8 cellular contexts compared by ENCODE assay signal in the genomic region with DNA sequence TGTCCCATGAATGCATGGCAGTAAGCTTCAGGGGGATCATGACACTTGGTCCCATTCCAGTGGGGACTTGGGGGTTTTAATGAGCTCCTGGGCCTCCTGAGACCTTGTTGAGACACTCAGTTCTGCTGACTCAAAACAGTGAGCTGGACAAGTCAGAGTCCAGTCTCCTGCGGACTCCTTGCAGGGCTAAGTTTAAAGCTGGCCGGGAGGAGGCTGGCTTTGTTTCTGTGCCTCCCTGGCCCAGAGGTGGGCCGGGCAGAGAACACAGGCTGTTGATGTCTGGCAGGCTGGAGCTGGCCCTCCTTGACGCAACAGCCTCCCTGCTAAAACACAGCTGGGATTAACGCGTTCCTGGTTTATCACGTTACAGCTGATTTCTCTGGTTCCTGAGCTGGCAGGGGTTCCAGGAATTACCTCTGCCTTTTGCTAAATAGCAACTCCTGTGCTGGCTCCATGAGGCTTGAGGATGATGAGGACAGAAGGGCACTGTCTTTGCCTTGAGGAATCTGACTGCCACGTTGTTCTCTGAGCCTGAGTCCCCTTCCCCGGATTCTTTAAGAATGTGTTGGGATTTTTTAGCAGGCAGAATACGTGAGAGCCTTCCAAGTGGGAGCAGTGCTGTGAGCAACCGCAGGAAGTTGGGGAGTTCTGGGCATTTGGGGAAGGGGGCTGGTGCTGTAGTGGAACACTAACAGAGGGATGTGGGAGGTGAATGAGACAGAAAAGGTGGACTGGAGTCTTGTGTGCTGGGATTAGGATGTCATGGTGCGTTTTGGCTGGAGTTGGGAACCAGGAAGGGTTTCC. TPM values are rescaled to one million over a fixed set of nuclear protein-coding genes. Genes with fewer than 3 reads are reported as not detected.
DNase-seq lines count a peak whose midpoint lies in the region; ATAC-seq lines count a peak whose summit lies in the region.

No MANE protein-coding gene starts in this region.

- H3K4me3 ChIP-seq in ACC112 (ENCODE audit: low read depth, low read length) (peak overlapping the region; percentile 94; the same call in 1 of the 2 replicates), mesodermal cell (ENCODE audit: extremely low read depth, insufficient read depth, low read length, poor library complexity, severe bottlenecking) (peak overlapping the region; percentile 75)

- H3K27me3 ChIP-seq in ACC112 (ENCODE audit: insufficient read depth, low read length): no peaks in the 10 kb centered on the region

- peaks cover 12% of the 10 kb centered on the region for H3K79me2 ChIP-seq in ACC112 (ENCODE audit: control insufficient read depth, insufficient read depth, low read length, unreplicated experiment)

- DNase-seq in caudate nucleus (lab: John Stamatoyannopoulos, UW) (peak in 26 of 61 donors; percentile 6 to 54 (median 25)), EL (no peak)
- no peak for DNase-seq in stimulated activated CD4-positive, alpha-beta T cell treated with anti-CD3 and anti-CD28 coated beads, Interleukin-4, amount 100 ng/mL, for 1 hour

- H3K4me1 Mint-ChIP-seq in IgD-negative memory B cell: peaks cover 2 to 6% (median 6%) of the 10 kb centered on the region in 3 donors

- ATAC-seq in HG03108 (IDR thresholded peaks at IDR 0.05; ENCODE audit: unreplicated experiment): no peak
- no peak for ATAC-seq in GM19452 (IDR thresholded peaks at IDR 0.05; ENCODE audit: unreplicated experiment)

- 32 to 33% methylated on average over 8 to 12 of the region's 12 CpGs for WGBS in mesodermal cell (ENCODE audit: insufficient coverage in 2 of 2), 2 experiments

- H3K4me1 ChIP-seq in ACC112 (ENCODE audit: control insufficient read depth, insufficient read depth, low read length, unreplicated experiment) (peaks cover 6% of the 10 kb centered on the region), mesodermal cell (ENCODE audit: control insufficient read depth, insufficient read depth, low read length, poor library complexity, severe bottlenecking) (peaks cover 27% of the 10 kb centered on the region)

- H3K27ac ChIP-seq in ACC112 (ENCODE audit: low read depth, low read length) (no peak overlapping the region), caudate nucleus (ENCODE audit: low read depth, low read length) (peak overlapping the region; percentile 75), mesodermal cell (ENCODE audit: low read depth, low read length, severe bottlenecking) (peak overlapping the region; percentile 80)

- peak overlapping the region in 1 of 3 donors; percentile 8 for H3K27ac Mint-ChIP-seq in IgD-negative memory B cell

- no peak overlapping the region for H2AFZ ChIP-seq in ACC112 (ENCODE audit: low read length, unreplicated experiment)

- H3K36me3 ChIP-seq in ACC112 (ENCODE audit: insufficient read depth, low read length) (no peaks in the 10 kb centered on the region), mesodermal cell (ENCODE audit: control insufficient read depth, insufficient read depth, low read length) (peaks cover 40% of the 10 kb centered on the region)

- peaks cover 3% of the 10 kb centered on the region for H3K27me3 Mint-ChIP-seq in IgD-negative memory B cell

- peak overlapping the region; percentile 37 to 92 (median 66) for H3K4me3 Mint-ChIP-seq in IgD-negative memory B cell

- H3K36me3 Mint-ChIP-seq in IgD-negative memory B cell: peaks cover 1% of the 10 kb centered on the region

- H3K9me3 ChIP-seq in mesodermal cell (ENCODE audit: control insufficient read depth, low read length): no peaks in the 10 kb centered on the region

- no peaks in the 10 kb centered on the region for H3K9me3 Mint-ChIP-seq in IgD-negative memory B cell

RNA-seq across cellular contexts. Expression of gene GPT2, which starts 2.0 kb away (rescaled TPM):
- 5.0 TPM for polyA plus RNA-seq in IgD-negative memory B cell
- 20.4 TPM for polyA plus RNA-seq in mesodermal cell (2013, experiment 1 of 2)
- polyA plus RNA-seq in mesodermal cell (2013, experiment 2 of 2): 19.3 TPM

RNA-seq across cellular contexts. Expression of gene C16orf87, which starts 55.2 kb away (rescaled TPM):
- 14.5 TPM for polyA plus RNA-seq in IgD-negative memory B cell
- 20.7 TPM for polyA plus RNA-seq in mesodermal cell (2013, experiment 1 of 2)
- polyA plus RNA-seq in mesodermal cell (2013, experiment 2 of 2): 24.1 TPM
